17 cellular contexts compared by ENCODE assay signal in the genomic region with DNA sequence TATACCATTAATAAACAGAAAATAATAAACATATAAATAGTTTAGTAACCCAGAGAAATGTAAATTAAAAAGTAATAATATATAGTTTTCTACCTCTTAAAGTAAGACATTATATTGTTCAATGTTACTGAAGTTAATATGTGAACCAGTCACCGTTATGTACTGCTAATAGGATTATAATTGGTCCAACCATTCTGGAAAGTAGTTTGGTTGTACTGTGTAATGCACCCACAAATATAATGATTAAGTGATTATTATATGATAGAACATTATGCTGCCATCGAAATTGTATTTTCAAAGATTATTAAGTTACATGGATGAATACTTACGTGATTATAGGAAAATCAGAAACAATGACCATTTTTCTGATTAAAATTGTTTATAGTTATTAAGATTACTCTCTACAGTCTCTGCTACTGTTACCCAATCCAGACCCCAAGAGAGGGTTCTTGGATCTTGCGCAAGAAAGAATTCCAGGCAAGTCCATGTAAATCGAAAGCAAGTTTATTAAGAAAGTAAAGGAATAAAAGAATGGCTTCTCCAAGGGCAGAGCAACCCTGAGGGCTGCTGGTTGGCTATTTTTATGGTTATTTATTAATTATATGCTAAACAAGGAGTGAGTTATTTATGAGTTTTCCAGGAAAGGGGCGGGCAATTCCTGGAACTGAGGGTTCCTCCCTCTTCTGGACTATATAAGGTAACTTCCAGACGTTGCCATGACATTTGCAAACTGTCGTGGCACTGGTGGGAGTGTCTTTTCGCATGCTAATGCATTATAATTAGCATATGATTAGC. TPM values are rescaled to one million over a fixed set of nuclear protein-coding genes. Genes with fewer than 3 reads are reported as not detected.
A peak's percentile ranks its signal among the peaks of the same experiment; 100 is the strongest.
DNase-seq lines count a peak whose midpoint lies in the region; ATAC-seq, FAIRE-seq and TF ChIP-seq lines count a peak whose summit lies in the region.
"Had no signal": no experiment of that assay in that cellular context is flagged by ENCODE, and none has a peak within 500 bp of the region (broad histone marks: within the 10 kb centered on the region; RNA-seq: fewer than 3 reads in every experiment).

No MANE protein-coding gene starts in this region.

- DNase-seq in A673 (ENCODE audit: low spot score) (peak; percentile 17), adipocyte (ENCODE audit: low read depth) (peak; percentile 51), heart right ventricle (peak; percentile 10 to 66), pancreas (peak in 2 of 6 donors; percentile 20), activated gamma-delta T cell (lab: John Stamatoyannopoulos, UW) (no peak), mesenteric fat pad (ENCODE audit: low spot score) (no peak)
- no peak for DNase-seq in activated CD4-positive, alpha-beta T cell treated with anti-CD3 and anti-CD28 coated beads for 1 hour
- DNase-seq: activated CD8-positive, alpha-beta memory T cell treated with anti-CD3 and anti-CD28 coated beads, Interleukin-2, amount 10 ng/mL, durations not matched to agents 7 days and 5 days; cerebellar nuclear complex; DMS 273 treated with DMSO at 0.1 percent for 48 hours; naive thymus-derived CD4-positive, alpha-beta T cell; NCI-H1092; SIG-M5 had no signal

- ATAC-seq in heart right ventricle (peak; percentile 55 to 88 (median 70)), pancreas (peak in 3 of 4 donors; percentile 21 to 35 (median 25)), GM21717 (IDR thresholded peaks at IDR 0.05; ENCODE audit: unreplicated experiment) (no peak)
- ATAC-seq: activated CD8-positive, alpha-beta memory T cell treated with anti-CD3 and anti-CD28 coated beads, Interleukin-2, amount 10 ng/mL, durations not matched to agents 7 days and 5 days; activated naive CD4-positive, alpha-beta T cell treated with anti-CD3 and anti-CD28 coated beads, Interleukin-2, amount 50 U/mL, for 72 hours; naive thymus-derived CD4-positive, alpha-beta T cell had no signal

- TF ChIP-seq CTCF in A673 (conservative IDR thresholded peaks at IDR 0.05; ENCODE audit: low read depth, low read length) (no peak), heart right ventricle (IDR thresholded peaks at IDR 0.05) (no peak), pancreas (IDR thresholded peaks at IDR 0.05) (no peak)

- WGBS in heart right ventricle, 2 donors, result 71 to 78% methylated on average over 9 of the region's 9 CpGs
- 83 to 87% methylated on average over 9 of the region's 9 CpGs for WGBS in pancreas, 2 donors

- peak overlapping the region; percentile 60 for H3K9ac ChIP-seq in adipocyte (ENCODE audit: low read length)

- POLR2A ChIA-PET in A673 (lab: Charles Lee; ENCODE audit: low non-redundant PET), result no interaction called here

- H3K4me1 ChIP-seq in A673 (ENCODE audit: insufficient read depth, low read length, poor library complexity, severe bottlenecking) (peaks cover 3% of the 10 kb centered on the region), adipocyte (ENCODE audit: control insufficient read depth, insufficient read depth, low read length) (peaks cover 17% of the 10 kb centered on the region), heart right ventricle (peaks cover 0 to 17% (median 0%) of the 10 kb centered on the region in 9 donors), pancreas (no peaks in the 10 kb centered on the region)

- H3K27me3 ChIP-seq in A673 (replicated peaks; ENCODE audit: insufficient read depth, low read depth, low read length, poor library complexity), result no peaks in the 10 kb centered on the region
- no peaks in the 10 kb centered on the region for H3K27me3 ChIP-seq in adipocyte (replicated peaks; ENCODE audit: control insufficient read depth, insufficient read depth, low read length)
- no peaks in the 10 kb centered on the region for H3K27me3 ChIP-seq in heart right ventricle
- H3K27me3 ChIP-seq in pancreas, result no peaks in the 10 kb centered on the region

- H3K27ac ChIP-seq in A673 (ENCODE audit: low read depth, low read length, poor library complexity, severe bottlenecking), result no peak overlapping the region
- H3K27ac ChIP-seq in heart right ventricle, result peak overlapping the region in 8 of 10 donors; percentile 13 to 55 (median 31)
- no peak overlapping the region for H3K27ac ChIP-seq in pancreas
- H3K27ac ChIP-seq: VCaP had no signal

- CTCF ChIA-PET in A673 (lab: Charles Lee), result interaction anchor here (0.9 kb wide), 1 partner anchor 9 kb away, joined by 4 read pairs; no protein-coding TSS in a partner anchor

- no TSS peak for BruUV-seq in A673 (replicated peaks; lab: Mats Ljungman, UMichigan)

- H3K36me3 ChIP-seq in A673 (ENCODE audit: insufficient read depth, low read length, poor library complexity, severe bottlenecking) (no peaks in the 10 kb centered on the region), adipocyte (ENCODE audit: control insufficient read depth, insufficient read depth, low read length, severe bottlenecking) (peaks cover 5% of the 10 kb centered on the region), heart right ventricle (no peaks in the 10 kb centered on the region), pancreas (no peaks in the 10 kb centered on the region)

- no peak overlapping the region for H3K4me3 ChIP-seq in A673 (ENCODE audit: low read depth, low read length, poor library complexity, severe bottlenecking)
- peak overlapping the region; percentile 74 for H3K4me3 ChIP-seq in adipocyte (ENCODE audit: low read length)
- H3K4me3 ChIP-seq in heart right ventricle, result peak overlapping the region in 5 of 10 donors; percentile 14 to 34 (median 26)
- H3K4me3 ChIP-seq in pancreas, result no peak overlapping the region
- H3K4me3 ChIP-seq: skin epidermis had no signal

- intact Hi-C loops in A673 (cut with micrococcal nuclease; ENCODE audit: unreplicated experiment) (no loop called here), heart right ventricle (cut with DNase I) (loop anchor here in 1 of 10 donors (5.0 kb wide), 1 partner anchor 174 kb away; no protein-coding TSS in a partner anchor), pancreas (cut with DNase I) (loop anchor here in 1 of 3 donors (10.0 kb wide), 1 partner anchor 106 kb away; no protein-coding TSS in a partner anchor)

- FAIRE-seq in pancreas (lab: Jason Lieb, UNC), result no peak

- H3K9me3 ChIP-seq in A673 (ENCODE audit: low read depth, low read length, poor library complexity, severe bottlenecking) (no peaks in the 10 kb centered on the region), adipocyte (ENCODE audit: control insufficient read depth, low read length) (peaks cover 7% of the 10 kb centered on the region), heart right ventricle (peaks cover 0 to 18% (median 7%) of the 10 kb centered on the region in 11 donors), pancreas (no peaks in the 10 kb centered on the region)

RNA-seq across cellular contexts. Expression of a gene that starts 50.1 kb away (rescaled TPM):
- total RNA-seq in A673 (2021) (30.2 and 31.0 TPM in 2 replicates), heart right ventricle (10 to 100 TPM in 5 of 10 donors, 1 to 10 TPM in 5; 8.9 to 14.8 (median 10.6) TPM), pancreas (10 to 100 TPM in 1 of 6 donors, 1 to 10 TPM in 5; 4.9 to 13.2 (median 7.4) TPM), mesenteric fat pad (46.5 TPM)
- polyA plus RNA-seq in heart right ventricle (1 to 10 TPM; 2.9 to 4.2 TPM), pancreas (1 to 10 TPM; 2.0 to 2.6 TPM)

Comparison
In these comparisons a context has a peak if more than half of its experiments do, and no peak if none do; other contexts are left out.
1. DNase-seq: peak in A673 (single experiment), adipocyte (single experiment) and heart right ventricle (2 of 2); none in activated CD4-positive, alpha-beta T cell treated with anti-CD3 and anti-CD28 coated beads for 1 hour (single experiment), activated gamma-delta T cell (single experiment) and mesenteric fat pad (single experiment).
2. H3K27ac ChIP-seq: peak in heart right ventricle (8 of 10); none in A673 (single experiment) and pancreas (0 of 4).